9 cellular contexts compared by ENCODE assay signal in genomic region chr12:87866602-87867292, GRCh38.
A peak's percentile ranks its signal among the peaks of the same experiment; 100 is the strongest.
DNase-seq lines count a peak whose midpoint lies in the region; ATAC-seq, FAIRE-seq and TF ChIP-seq lines count a peak whose summit lies in the region.
"Had no signal": no experiment of that assay in that cellular context is flagged by ENCODE, and none has a peak within 500 bp of the region (broad histone marks: within the 10 kb centered on the region; RNA-seq: fewer than 3 reads in every experiment).

No MANE protein-coding gene starts in this region.

- H2AFZ ChIP-seq in endothelial cell of umbilical vein (ENCODE audit: low read depth, low read length), result no peak overlapping the region

- TF ChIP-seq CTCF in AG09309 (IDR thresholded peaks at IDR 0.05; ENCODE audit: control insufficient read depth, insufficient read depth, low read depth, low read length, missing control alignments), result peak; percentile 59
- TF ChIP-seq CTCF in LNCaP clone FGC (IDR thresholded peaks at IDR 0.05; ENCODE audit: control insufficient read depth, extremely low read depth, insufficient read depth), result peak; percentile 62
- TF ChIP-seq CTCF in endothelial cell of umbilical vein (IDR thresholded peaks at IDR 0.05; ENCODE audit: extremely low read depth in 1 of 2, insufficient read depth in 1 of 2, low read depth in 1 of 2, low read length in 2 of 2), result peak; percentile 28 to 46
- no peak for TF ChIP-seq CTCF in coronary artery (IDR thresholded peaks at IDR 0.05)

- H3K27me3 ChIP-seq in endothelial cell of umbilical vein (ENCODE audit: control insufficient read depth in 2 of 2, insufficient read depth in 2 of 2, low read length in 2 of 2), result no peaks in the 10 kb centered on the region

- dilution Hi-C loops in endothelial cell of umbilical vein (cut with MboI; ENCODE audit: extremely low pct_ligation_motif_present, low sequenced_read_pairs), result no loop called here

- no TSS peak for BruUV-seq in endothelial cell of umbilical vein (replicated peaks; lab: Mats Ljungman, UMichigan)

- H3K27ac ChIP-seq in endothelial cell of umbilical vein (ENCODE audit: insufficient read depth, low read depth, low read length), result no peak overlapping the region
- no peak overlapping the region for H3K27ac ChIP-seq in coronary artery
- H3K27ac ChIP-seq: SK-N-MC had no signal

- H3K27ac Mint-ChIP-seq in activated naive CD4-positive, alpha-beta T cell treated with anti-CD3 and anti-CD28 coated beads, Interleukin-2, amount 10 ng/mL, durations not matched to agents 7 days and 5 days, result no peak overlapping the region

- no peaks in the 10 kb centered on the region for H3K36me3 Mint-ChIP-seq in activated naive CD4-positive, alpha-beta T cell treated with anti-CD3 and anti-CD28 coated beads, Interleukin-2, amount 10 ng/mL, durations not matched to agents 7 days and 5 days

- no peak overlapping the region for H3K4me3 ChIP-seq in AG09309 (ENCODE audit: control insufficient read depth, low read depth, low read length)
- H3K4me3 ChIP-seq in LNCaP clone FGC (ENCODE audit: low read depth, low read length), result no peak overlapping the region
- no peak overlapping the region for H3K4me3 ChIP-seq in endothelial cell of umbilical vein (replicated peaks in 1 of 3; ENCODE audit: insufficient read depth in 1 of 3, low read depth in 1 of 3, low read length in 3 of 3)
- no peak overlapping the region for H3K4me3 ChIP-seq in coronary artery
- H3K4me3 ChIP-seq: SK-N-MC had no signal

- no peak overlapping the region for H3K4me2 ChIP-seq in endothelial cell of umbilical vein (ENCODE audit: insufficient read depth, low read length)

- POLR2A ChIA-PET in endothelial cell of umbilical vein (lab: Charles Lee), result no interaction called here

- H3K79me2 ChIP-seq in endothelial cell of umbilical vein (ENCODE audit: control insufficient read depth, insufficient read depth, low read length), result no peaks in the 10 kb centered on the region

- no peaks in the 10 kb centered on the region for H3K4me1 ChIP-seq in endothelial cell of umbilical vein (ENCODE audit: control insufficient read depth, extremely low read depth, insufficient read depth, low read length)

- H3K9ac ChIP-seq in endothelial cell of umbilical vein (replicated peaks; ENCODE audit: extremely low read depth, insufficient read depth, low read length), result no peak overlapping the region

- peak; percentile 45 for ATAC-seq in GM18868 (IDR thresholded peaks at IDR 0.05; ENCODE audit: unreplicated experiment)

- no peaks in the 10 kb centered on the region for H3K36me3 ChIP-seq in endothelial cell of umbilical vein (ENCODE audit: control insufficient read depth in 2 of 2, extremely low read depth in 1 of 2, insufficient read depth in 2 of 2, low read length in 2 of 2)

- no peaks in the 10 kb centered on the region for H3K4me1 Mint-ChIP-seq in activated naive CD4-positive, alpha-beta T cell treated with anti-CD3 and anti-CD28 coated beads, Interleukin-2, amount 10 ng/mL, durations not matched to agents 7 days and 5 days

- FAIRE-seq in endothelial cell of umbilical vein (lab: Jason Lieb, UNC), result peak; percentile 60

- CTCF ChIA-PET in endothelial cell of umbilical vein (lab: Charles Lee), result interaction anchor here (0.6 to 1.8 kb wide), 3 partner anchors 16 to 186 kb away, joined by 3 to 5 read pairs (median 3); no protein-coding TSS in a partner anchor
- CTCF ChIA-PET in activated naive CD4-positive, alpha-beta T cell treated with anti-CD3 and anti-CD28 coated beads, Interleukin-2, amount 10 ng/mL, durations not matched to agents 7 days and 5 days (lab: Charles Lee), result interaction anchor here (0.9 kb wide), 1 partner anchor 187 kb away, joined by 4 read pairs; no protein-coding TSS in a partner anchor

- H3K9me1 ChIP-seq in endothelial cell of umbilical vein (replicated peaks; ENCODE audit: control insufficient read depth, extremely low read depth, insufficient read depth, low read length), result no peaks in the 10 kb centered on the region

- intact Hi-C loops in endothelial cell of umbilical vein (cut with micrococcal nuclease), result loop anchor here (5.0 kb wide), 1 partner anchor 131 kb away; no protein-coding TSS in a partner anchor

- no peak for DNase-seq in AG09309 (ENCODE audit: low read depth)
- DNase-seq in LNCaP clone FGC (ENCODE audit: low read depth), result no peak
- peak; percentile 9 for DNase-seq in endothelial cell of umbilical vein (ENCODE audit: low read depth, low spot score)
- no peak for DNase-seq in coronary artery (ENCODE audit: low spot score)
- DNase-seq in T-helper 9 cell, result no peak
- no peak for DNase-seq in activated naive CD4-positive, alpha-beta T cell treated with anti-CD3 and anti-CD28 coated beads, Interleukin-2, amount 10 ng/mL, durations not matched to agents 7 days and 5 days
- DNase-seq in CD1c-positive myeloid dendritic cell (ENCODE audit: extremely low spot score), result no peak

- no peaks in the 10 kb centered on the region for H4K20me1 ChIP-seq in endothelial cell of umbilical vein (replicated peaks; ENCODE audit: control insufficient read depth, extremely low read depth, insufficient read depth, low read length)

- TF ChIP-seq POLR2A in endothelial cell of umbilical vein (IDR thresholded peaks at IDR 0.05; ENCODE audit: low read depth, low read length), result no peak

- H3K9me3 ChIP-seq in endothelial cell of umbilical vein (replicated peaks; ENCODE audit: control insufficient read depth, insufficient read depth, low read length), result no peaks in the 10 kb centered on the region

- H3K9me3 Mint-ChIP-seq in activated naive CD4-positive, alpha-beta T cell treated with anti-CD3 and anti-CD28 coated beads, Interleukin-2, amount 10 ng/mL, durations not matched to agents 7 days and 5 days, result no peaks in the 10 kb centered on the region

- no peaks in the 10 kb centered on the region for H3K27me3 Mint-ChIP-seq in activated naive CD4-positive, alpha-beta T cell treated with anti-CD3 and anti-CD28 coated beads, Interleukin-2, amount 10 ng/mL, durations not matched to agents 7 days and 5 days

- no peak overlapping the region for H3K4me3 Mint-ChIP-seq in activated naive CD4-positive, alpha-beta T cell treated with anti-CD3 and anti-CD28 coated beads, Interleukin-2, amount 10 ng/mL, durations not matched to agents 7 days and 5 days

TF ChIP-seq in endothelial cell of umbilical vein, 7 proteins besides CTCF, POLR2A, EP300 and RAD21:
- TF ChIP-seq EZH2 (IDR thresholded peaks at IDR 0.05; ENCODE audit: borderline replicate concordance, low read depth, low read length, severe bottlenecking) (no peak), GATA2 (IDR thresholded peaks at IDR 0.05; ENCODE audit: insufficient read depth, insufficient read length, low read depth, low read length) (no peak), MYC (IDR thresholded peaks at IDR 0.05; ENCODE audit: low read depth, low read length) (no peak), JUN (IDR thresholded peaks at IDR 0.05; ENCODE audit: borderline replicate concordance, insufficient read depth, insufficient read length, low read depth) (no peak), POLR2AphosphoS5 (IDR thresholded peaks at IDR 0.05; ENCODE audit: insufficient read depth, low read depth, low read length) (no peak), MAX (IDR thresholded peaks at IDR 0.05; ENCODE audit: insufficient read depth, insufficient read length) (no peak), FOS (IDR thresholded peaks at IDR 0.05; ENCODE audit: borderline replicate concordance, insufficient read depth, low read length) (no peak)
